ENCODE assay signal across 2 cellular contexts in the genomic region with DNA sequence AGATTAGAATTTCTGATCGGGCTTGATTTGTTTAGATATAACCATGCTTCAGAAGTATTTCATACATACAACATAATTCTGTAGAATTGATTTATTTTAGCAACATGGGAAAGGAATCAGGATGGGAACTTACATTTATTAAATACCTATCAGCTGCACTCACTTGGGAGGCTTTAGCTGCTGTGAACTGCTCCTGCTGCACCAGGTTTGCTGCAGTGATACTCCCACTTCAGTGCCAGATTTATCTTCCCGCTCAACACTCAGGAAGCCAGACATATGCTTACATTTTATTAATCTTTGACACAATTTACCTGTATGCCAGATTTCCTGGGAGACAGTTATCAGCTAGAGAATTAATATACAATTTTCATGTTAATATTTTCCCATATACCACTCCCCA.
"Had no signal": no experiment of that assay in that cellular context is flagged by ENCODE, and none has a peak within 500 bp of the region (broad histone marks: within the 10 kb centered on the region; RNA-seq: fewer than 3 reads in every experiment).

No MANE protein-coding gene starts in this region.

- DNase-seq: GDM1, GF-D8 had no signal
